In genomic region chr7:106870983-106871410, GRCh38 we compare ENCODE assay signal across 9 cellular contexts. TPM values are rescaled to one million over a fixed set of nuclear protein-coding genes. Genes with fewer than 3 reads are reported as not detected.
DNase-seq lines count a peak whose midpoint lies in the region; ATAC-seq and TF ChIP-seq lines count a peak whose summit lies in the region.
"Had no signal": no experiment of that assay in that cellular context is flagged by ENCODE, and none has a peak within 500 bp of the region (broad histone marks: within the 10 kb centered on the region; RNA-seq: fewer than 3 reads in every experiment).

No MANE protein-coding gene starts in this region.

- no peak overlapping the region for H3K9ac ChIP-seq in smooth muscle cell (ENCODE audit: low read depth)

- no peak overlapping the region for H2AFZ ChIP-seq in smooth muscle cell (ENCODE audit: low read depth)

- no peaks in the 10 kb centered on the region for H3K36me3 ChIP-seq in smooth muscle cell (ENCODE audit: low read depth)

- no peaks in the 10 kb centered on the region for H3K79me2 ChIP-seq in smooth muscle cell (ENCODE audit: low read depth)

- no peak overlapping the region for H3K4me2 ChIP-seq in smooth muscle cell

- no peak overlapping the region for H3K4me3 ChIP-seq in smooth muscle cell
- H3K4me3 ChIP-seq: SK-N-MC had no signal

- no peaks in the 10 kb centered on the region for H4K20me1 ChIP-seq in smooth muscle cell (ENCODE audit: low read depth)

- DNase-seq in RPMI8226 (peak; percentile 84), pons (ENCODE audit: low spot score) (peak; percentile 63), NCI-H748 (lab: John Stamatoyannopoulos, UW; ENCODE audit: unreplicated experiment) (no peak), NCI-H1105 treated with DMSO at 0.1 percent for 48 hours (lab: John Stamatoyannopoulos, UW) (no peak), NK-92 (lab: John Stamatoyannopoulos, UW; ENCODE audit: unreplicated experiment) (no peak), smooth muscle cell (lab: John Stamatoyannopoulos, UW; ENCODE audit: unreplicated experiment) (no peak)

- TF ChIP-seq CTCF in smooth muscle cell (IDR thresholded peaks at IDR 0.05; ENCODE audit: borderline replicate concordance, insufficient read depth, poor library complexity, severe bottlenecking), result no peak

- WGBS in smooth muscle cell (ENCODE audit: low lambda C conversion rate), result 79% methylated on average over 1 of the region's 1 CpG

- H3K9me3 ChIP-seq in smooth muscle cell (replicated peaks; ENCODE audit: low read depth), result no peaks in the 10 kb centered on the region

- H3K4me1 ChIP-seq in smooth muscle cell (ENCODE audit: low read depth), result no peaks in the 10 kb centered on the region

- no peaks in the 10 kb centered on the region for H3F3A ChIP-seq in smooth muscle cell (ENCODE audit: low read depth)

- ATAC-seq in GM19025 (IDR thresholded peaks at IDR 0.05; ENCODE audit: low read depth, unreplicated experiment) (peak; percentile 92), HG02870 (IDR thresholded peaks at IDR 0.05; ENCODE audit: unreplicated experiment) (peak; percentile 95)

- H3K27me3 ChIP-seq in smooth muscle cell (ENCODE audit: low read depth), result peaks cover 28% of the 10 kb centered on the region

- H3K27ac ChIP-seq in smooth muscle cell (ENCODE audit: low read depth), result no peak overlapping the region
- H3K27ac ChIP-seq: SK-N-MC had no signal

RNA-seq across cellular contexts. Expression of gene PIK3CG, which starts 5.9 kb away (rescaled TPM):
- not detected in 2 replicates for total RNA-seq in smooth muscle cell
- polyA plus RNA-seq in smooth muscle cell, result not detected in 2 replicates

Comparison
In these comparisons a context has a peak if more than half of its experiments do, and no peak if none do; other contexts are left out.
1. DNase-seq: peak in RPMI8226 (single experiment) and pons (single experiment); none in NCI-H748 (single experiment), NCI-H1105 treated with DMSO at 0.1 percent for 48 hours (single experiment), NK-92 (single experiment) and smooth muscle cell (single experiment).